8 cellular contexts compared by ENCODE assay signal in the genomic region with DNA sequence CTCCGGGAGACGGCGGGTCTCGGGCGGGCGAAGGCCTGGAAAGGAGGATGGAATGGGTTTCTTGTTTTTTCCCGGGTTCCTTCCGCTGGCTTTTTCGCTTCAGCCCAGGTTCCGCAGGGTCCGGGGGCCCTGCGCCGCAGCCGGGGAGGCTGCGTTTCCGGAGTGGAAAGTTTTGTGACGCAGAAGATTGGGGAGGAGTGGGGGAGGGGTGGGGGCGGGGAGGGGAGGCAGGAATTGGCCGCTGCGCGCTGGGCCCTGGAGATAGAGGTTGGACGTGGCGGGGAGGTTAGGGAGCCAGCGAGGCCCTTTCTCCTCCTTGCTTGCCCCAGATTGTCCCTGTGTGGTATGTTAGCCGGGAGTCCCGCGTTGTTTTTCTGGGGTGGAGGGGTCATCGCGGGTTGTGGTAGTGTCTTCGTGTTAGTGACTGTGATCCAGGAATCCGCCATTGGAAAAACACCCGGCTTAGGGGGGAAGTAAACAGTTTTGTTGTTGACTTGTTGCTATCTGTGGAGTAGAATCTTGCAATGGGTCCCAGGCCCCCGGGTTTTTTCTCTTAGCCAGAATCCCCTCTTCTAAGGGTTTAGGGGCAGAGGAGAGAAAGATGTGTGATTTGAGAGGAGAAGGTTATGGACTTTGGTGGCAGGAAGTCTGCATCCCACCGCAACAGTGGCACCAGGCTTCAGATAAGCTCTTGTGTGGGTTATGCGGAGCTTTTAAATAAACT. TPM values are rescaled to one million over a fixed set of nuclear protein-coding genes. Genes with fewer than 3 reads are reported as not detected.
DNase-seq lines count a peak whose midpoint lies in the region; ATAC-seq and TF ChIP-seq lines count a peak whose summit lies in the region.

No MANE protein-coding gene starts in this region.

- peak; percentile 12 for ATAC-seq in HG02571 (IDR thresholded peaks at IDR 0.05; ENCODE audit: unreplicated experiment)
- ATAC-seq in activated naive CD4-positive, alpha-beta T cell treated with anti-CD3 and anti-CD28 coated beads, Interleukin-2, amount 50 U/mL, for 72 hours, result peak; percentile 6 to 15
- no peak for ATAC-seq in GM21528 (IDR thresholded peaks at IDR 0.05; ENCODE audit: low FRiP score, unreplicated experiment)

- no peaks in the 10 kb centered on the region for H3K27me3 Mint-ChIP-seq in progenitor cell of endocrine pancreas

- peak overlapping the region; percentile 100 for H3K27ac Mint-ChIP-seq in activated naive CD4-positive, alpha-beta T cell treated with anti-CD3 and anti-CD28 coated beads, Interleukin-2, amount 50 U/mL, for 72 hours
- H3K27ac Mint-ChIP-seq in progenitor cell of endocrine pancreas, result peak overlapping the region; percentile 99

- H3K4me3 Mint-ChIP-seq in progenitor cell of endocrine pancreas (ENCODE audit: low read depth), result peak overlapping the region; percentile 80

- H3K27ac ChIP-seq in RWPE1 (peak overlapping the region; percentile 98), uterus (peak overlapping the region; percentile 99)

- H3K4me1 ChIP-seq in uterus, result peaks cover 0 to 4% of the 10 kb centered on the region in 2 donors

- peaks cover 18% of the 10 kb centered on the region for H3K4me1 Mint-ChIP-seq in progenitor cell of endocrine pancreas (ENCODE audit: low read depth)

- CTCF ChIA-PET in RWPE1 (lab: Yijun Ruan, JAX), result no interaction called here

- intact Hi-C loops in cardiac septum (cut with DNase I), result loop anchor here (2.0 kb wide), 2 partner anchors 114 to 248 kb away; no protein-coding TSS in a partner anchor
- intact Hi-C loops in uterus (cut with DNase I; ENCODE audit: low total_unique reads), result no loop called here

- no peaks in the 10 kb centered on the region for H3K36me3 ChIP-seq in uterus

- peaks cover 33 to 55% of the 10 kb centered on the region in 2 donors for H3K36me3 Mint-ChIP-seq in activated naive CD4-positive, alpha-beta T cell treated with anti-CD3 and anti-CD28 coated beads, Interleukin-2, amount 50 U/mL, for 72 hours
- H3K36me3 Mint-ChIP-seq in progenitor cell of endocrine pancreas (ENCODE audit: insufficient read depth), result peaks cover 11% of the 10 kb centered on the region

- H3K9me3 Mint-ChIP-seq in activated naive CD4-positive, alpha-beta T cell treated with anti-CD3 and anti-CD28 coated beads, Interleukin-2, amount 50 U/mL, for 72 hours, result no peaks in the 10 kb centered on the region
- H3K9me3 Mint-ChIP-seq in progenitor cell of endocrine pancreas (ENCODE audit: low read depth), result peaks cover 4% of the 10 kb centered on the region

- TF ChIP-seq CTCF in RWPE1 (conservative IDR thresholded peaks at IDR 0.05; ENCODE audit: low read depth) (no peak), progenitor cell of endocrine pancreas (IDR thresholded peaks at IDR 0.05; ENCODE audit: unreplicated experiment) (no peak), uterus (IDR thresholded peaks at IDR 0.05) (peak in 1 of 4 experiments; percentile 14)

- peak; percentile 61 for DNase-seq in ELR (ENCODE audit: low read depth)
- peak; percentile 42 for DNase-seq in RWPE1 (ENCODE audit: low spot score)
- peak; percentile 51 to 67 for DNase-seq in activated naive CD4-positive, alpha-beta T cell treated with anti-CD3 and anti-CD28 coated beads, Interleukin-2, amount 50 U/mL, for 72 hours (ENCODE audit: low spot score in 2 of 2)
- DNase-seq in cardiac septum (ENCODE audit: low spot score), result peak; percentile 90
- peak; percentile 12 for DNase-seq in progenitor cell of endocrine pancreas (ENCODE audit: low spot score, unreplicated experiment)
- peak; percentile 74 to 76 for DNase-seq in uterus

- TF ChIP-seq POLR2A in uterus (IDR thresholded peaks at IDR 0.05), result peak in 1 of 2 donors; percentile 38

- no peaks in the 10 kb centered on the region for H3K27me3 ChIP-seq in uterus

- no peaks in the 10 kb centered on the region for H3K9me3 ChIP-seq in uterus

- peak overlapping the region; percentile 86 to 87 for H3K4me3 ChIP-seq in uterus

- POLR2A ChIA-PET in RWPE1 (lab: Yijun Ruan, JAX; ENCODE audit: low non-redundant PET), result no interaction called here

RNA-seq across cellular contexts. Expression of gene DDX3X, which starts 1.1 kb away (rescaled TPM):
- 100 to 1,000 TPM; 248 to 259 TPM for total RNA-seq in activated naive CD4-positive, alpha-beta T cell treated with anti-CD3 and anti-CD28 coated beads, Interleukin-2, amount 50 U/mL, for 72 hours
- total RNA-seq in cardiac septum (214 TPM), progenitor cell of endocrine pancreas (308 and 338 TPM in 2 replicates), uterus (100 to 1,000 TPM; 124 to 387 (median 268) TPM)

Comparison
In these comparisons a context has a peak if more than half of its experiments do, and no peak if none do; other contexts are left out.
1. DNase-seq: peak in every context shown above with its lines; median percentile 90 in cardiac septum; 75 in uterus; 61 in ELR; 59 in activated naive CD4-positive, alpha-beta T cell treated with anti-CD3 and anti-CD28 coated beads, Interleukin-2, amount 50 U/mL, for 72 hours; 42 in RWPE1; 12 in progenitor cell of endocrine pancreas.